In genomic region chr17:71830916-71831315, GRCh38 we compare ENCODE assay signal across 32 cellular contexts.
DNase-seq lines count a peak whose midpoint lies in the region; ATAC-seq, FAIRE-seq and TF ChIP-seq lines count a peak whose summit lies in the region.
"Had no signal": no experiment of that assay in that cellular context is flagged by ENCODE, and none has a peak within 500 bp of the region (broad histone marks: within the 10 kb centered on the region; RNA-seq: fewer than 3 reads in every experiment).

No MANE protein-coding gene starts in this region.

- ATAC-seq in Right ventricle myocardium inferior: no peak
- ATAC-seq in GM19351 (IDR thresholded peaks at IDR 0.05; ENCODE audit: unreplicated experiment): no peak
- ATAC-seq: left lung; naive thymus-derived CD4-positive, alpha-beta T cell; SK-N-SH treated with all-trans-retinoic acid at 6 μM for 48 hours; stimulated activated naive CD8-positive, alpha-beta T cell treated with anti-CD3 and anti-CD28 coated beads, Interleukin-15, amount 100 ng/mL, for 72 hours had no signal

- intact Hi-C loops in Right ventricle myocardium inferior (cut with DNase I): no loop called here

- H2BK12ac ChIP-seq in H1 (ENCODE audit: low read depth, low read length): peak overlapping the region; percentile 99; the same call in 1 of the 2 replicates

- H3K36me3 ChIP-seq in H1 (ENCODE audit: control insufficient read depth in 2 of 4, insufficient read depth in 4 of 4, low read length in 3 of 4) (no peaks in the 10 kb centered on the region), mesendoderm (ENCODE audit: control insufficient read depth, insufficient read depth, low read length) (no peaks in the 10 kb centered on the region)
- H3K36me3 ChIP-seq: adrenal gland, cardiac muscle cell, left lung, sigmoid colon, tibial artery had no signal

- no peaks in the 10 kb centered on the region for H3K9me3 ChIP-seq in H1 (ENCODE audit: insufficient read depth in 2 of 2, low read depth in 1 of 2, low read length in 1 of 2)
- H3K9me3 ChIP-seq: adrenal gland, left lung, sigmoid colon, tibial artery had no signal

- H3K36me3 Mint-ChIP-seq in type B pancreatic cell: no peaks in the 10 kb centered on the region
- H3K36me3 Mint-ChIP-seq: CD4-positive, alpha-beta memory T cell; naive thymus-derived CD4-positive, alpha-beta T cell had no signal

- H3K79me2 ChIP-seq in H1 (ENCODE audit: control insufficient read depth in 1 of 2, insufficient read depth in 2 of 2, low read length in 2 of 2) (no peaks in the 10 kb centered on the region), mesendoderm (ENCODE audit: control insufficient read depth, insufficient read depth, low read length) (no peaks in the 10 kb centered on the region)
- H3K79me2 ChIP-seq: parathyroid adenoma had no signal

- H4K8ac ChIP-seq in H1 (ENCODE audit: extremely low read depth, insufficient read depth, low read length) (no peak overlapping the region), mesendoderm (ENCODE audit: low read depth, low read length) (no peak overlapping the region)

- no peaks in the 10 kb centered on the region for H3K9me3 Mint-ChIP-seq in type B pancreatic cell

- H2BK15ac ChIP-seq in H1 (ENCODE audit: low read length) (no peak overlapping the region), mesendoderm (replicated peaks; ENCODE audit: low read depth) (no peak overlapping the region)

- peak; percentile 37 to 59 (median 54); a peak in 3 of 4 replicates for TF ChIP-seq CTCF in H1 (IDR thresholded peaks at IDR 0.05; ENCODE audit: control extremely low read depth in 1 of 3, insufficient read depth in 1 of 3, low read depth in 1 of 3, low read length in 3 of 3)
- peak; percentile 62 for TF ChIP-seq CTCF in type B pancreatic cell (conservative IDR thresholded peaks at IDR 0.05)

- H3K4me3 Mint-ChIP-seq in type B pancreatic cell: no peak overlapping the region
- H3K4me3 Mint-ChIP-seq: CD4-positive, alpha-beta memory T cell; immature natural killer cell; naive thymus-derived CD4-positive, alpha-beta T cell; stimulated activated naive CD8-positive, alpha-beta T cell treated with anti-CD3 and anti-CD28 coated beads, Interleukin-15, amount 100 ng/mL, for 72 hours had no signal

- no peak overlapping the region for H4K91ac ChIP-seq in H1 (replicated peaks; ENCODE audit: insufficient read length, low read length)

- FAIRE-seq in H1 (lab: Jason Lieb, UNC): no peak

- H3K23me2 ChIP-seq in H1 (ENCODE audit: low read depth, low read length): no peaks in the 10 kb centered on the region

- 42% methylated on average over 7 of the region's 7 CpGs; no CpG with 5 or more reads in 1 of the 2 experiments for WGBS in H1 (ENCODE audit: extremely low coverage in 1 of 2, insufficient coverage in 1 of 2, insufficient read length in 1 of 2, insufficient replicate concordance in 2 of 2, low coverage in 1 of 2, low lambda C conversion rate in 2 of 2, missing lambda C conversion rate in 1 of 2), 2 experiments
- no CpG with 5 or more reads among the region's 7 CpGs for WGBS in mesendoderm (ENCODE audit: extremely low coverage, insufficient coverage, low lambda C conversion rate)

- H3K79me1 ChIP-seq in H1 (ENCODE audit: low read depth, low read length): no peaks in the 10 kb centered on the region
- H3K79me1 ChIP-seq in mesendoderm (ENCODE audit: low read length): no peaks in the 10 kb centered on the region

- H3K4me1 Mint-ChIP-seq in type B pancreatic cell (ENCODE audit: unreplicated experiment): peaks cover 21% of the 10 kb centered on the region
- H3K4me1 Mint-ChIP-seq: CD4-positive, alpha-beta memory T cell; immature natural killer cell; naive thymus-derived CD4-positive, alpha-beta T cell; stimulated activated naive CD8-positive, alpha-beta T cell treated with anti-CD3 and anti-CD28 coated beads, Interleukin-15, amount 100 ng/mL, for 72 hours had no signal

- H3K4me3 ChIP-seq in H1 (ENCODE audit: extremely low read depth in 1 of 4, insufficient read depth in 2 of 4, low read depth in 3 of 4, low read length in 4 of 4) (no peak overlapping the region), mesendoderm (ENCODE audit: low read length) (no peak overlapping the region)
- H3K4me3 ChIP-seq: adrenal gland, cardiac muscle cell, left lung, sigmoid colon, tibial artery had no signal

- H3K14ac ChIP-seq in H1 (ENCODE audit: insufficient read length): no peak overlapping the region

- no peak overlapping the region for H3K27ac Mint-ChIP-seq in type B pancreatic cell
- H3K27ac Mint-ChIP-seq: CD4-positive, alpha-beta memory T cell; immature natural killer cell; naive thymus-derived CD4-positive, alpha-beta T cell; stimulated activated naive CD8-positive, alpha-beta T cell treated with anti-CD3 and anti-CD28 coated beads, Interleukin-15, amount 100 ng/mL, for 72 hours had no signal

- H2BK5ac ChIP-seq in H1 (ENCODE audit: low read depth, low read length) (peak overlapping the region; percentile 82; the same call in 1 of the 2 replicates), mesendoderm (ENCODE audit: low read length) (no peak overlapping the region)

- TF ChIP-seq EP300 in H1 (IDR thresholded peaks at IDR 0.05; ENCODE audit: borderline replicate concordance in 1 of 2, low read depth in 2 of 2, low read length in 2 of 2): no peak

- H3K23ac ChIP-seq in H1 (ENCODE audit: insufficient read length) (no peak overlapping the region), mesendoderm (ENCODE audit: low read length) (no peak overlapping the region)

- DNase-seq in NCI-H2227 (lab: John Stamatoyannopoulos, UW; ENCODE audit: unreplicated experiment): peak; percentile 44
- DNase-seq in NCI-H2227 treated with DMSO at 0.1 percent for 48 hours (lab: John Stamatoyannopoulos, UW): no peak
- DNase-seq in H1 (ENCODE audit: low read depth in 1 of 2, low spot score in 2 of 2): peak; percentile 25 to 60
- peak; percentile 64 for DNase-seq in mesendoderm
- DNase-seq in type B pancreatic cell (ENCODE audit: extremely low spot score, unreplicated experiment): no peak
- no peak for DNase-seq in Right ventricle myocardium inferior (ENCODE audit: missing footprints)
- DNase-seq in hippocampal formation (lab: John Stamatoyannopoulos, UW): no peak
- DNase-seq: 8988T; activated CD4-positive, alpha-beta T cell treated with anti-CD3 and anti-CD28 coated beads for 48 hours; activated naive CD4-positive, alpha-beta T cell treated with Interleukin-2 at 50 U/mL for 16 hours; activated T-cell treated with anti-CD3 and anti-CD28 coated beads, Interleukin-2, amount 50 U/mL, for 48 hours; adrenal gland; CD4-positive, alpha-beta memory T cell; dermis blood vessel endothelial cell; DMS 273 treated with DMSO at 0.1 percent for 48 hours; immature natural killer cell; left lung; naive thymus-derived CD4-positive, alpha-beta T cell; NCI-H146; NCI-H2171; NCI-H524 treated with DMSO at 0.1 percent for 48 hours; RPMI8226; sigmoid colon; stimulated activated CD4-positive, alpha-beta T cell treated with anti-CD3 and anti-CD28 coated beads, Interleukin-15, amount 100 ng/mL, for 24 hours; stimulated activated naive CD8-positive, alpha-beta T cell treated with anti-CD3 and anti-CD28 coated beads, Interleukin-15, amount 100 ng/mL, for 72 hours; T-helper 2 cell; tibial artery had no signal

- 0 out of 2 replicates have a peak overlapping the region, but pooled peaks have one; percentile 39 for H3K18ac ChIP-seq in H1 (ENCODE audit: extremely low read depth, low read length)
- no peak overlapping the region for H3K18ac ChIP-seq in mesendoderm (ENCODE audit: low read length)

- no peaks in the 10 kb centered on the region for H4K20me1 ChIP-seq in H1 (replicated peaks in 1 of 2; ENCODE audit: control insufficient read depth in 1 of 2, insufficient read depth in 2 of 2, low read length in 2 of 2)

- no peak for TF ChIP-seq POLR2A in H1 (IDR thresholded peaks at IDR 0.05; ENCODE audit: control extremely low read depth in 1 of 2, low read depth in 2 of 2, low read length in 2 of 2)

- H3K27me3 Mint-ChIP-seq in type B pancreatic cell: peaks cover 19% of the 10 kb centered on the region

- H3K27ac ChIP-seq in H1 (ENCODE audit: low read depth, low read length) (no peak overlapping the region), mesendoderm (ENCODE audit: low read depth, low read length) (no peak overlapping the region)
- H3K27ac ChIP-seq: adrenal gland, cardiac muscle cell, KMS-11, left lung, parathyroid adenoma, sigmoid colon, tibial artery had no signal

- H2AK5ac ChIP-seq in H1 (ENCODE audit: low read depth, low read length) (peak overlapping the region; percentile 97; the same call in 1 of the 2 replicates), mesendoderm (ENCODE audit: low read length) (no peak overlapping the region)

- H3K4me1 ChIP-seq in H1 (replicated peaks in 1 of 4; ENCODE audit: control insufficient read depth in 3 of 4, insufficient read depth in 4 of 4, low read length in 3 of 4) (peaks cover 6 to 17% (median 11%) of the 10 kb centered on the region in 4 experiments; a peak in 6 of 7 replicates), mesendoderm (ENCODE audit: control insufficient read depth, low read depth, low read length) (no peaks in the 10 kb centered on the region)
- H3K4me1 ChIP-seq: adrenal gland, left lung, parathyroid adenoma, tibial artery had no signal

- H3K27me3 ChIP-seq in H1 (replicated peaks in 1 of 4; ENCODE audit: control insufficient read depth in 3 of 4, extremely low read depth in 1 of 4, insufficient read depth in 3 of 4, low read length in 3 of 4): no peaks in the 10 kb centered on the region
- H3K27me3 ChIP-seq in mesendoderm (ENCODE audit: insufficient read depth, low read length, poor library complexity): no peaks in the 10 kb centered on the region

- no peak overlapping the region for H2BK20ac ChIP-seq in H1 (ENCODE audit: low read length)

- TF ChIP-seq RAD21 in H1 (IDR thresholded peaks at IDR 0.05 in 1 of 2, conservative IDR thresholded peaks at IDR 0.05 in 1 of 2; ENCODE audit: low read depth in 2 of 2, low read length in 2 of 2): peak; percentile 59 to 66

- CTCF ChIA-PET in H1 (lab: Charles Lee; ENCODE audit: partially characterized antibody): interaction anchor here (0.9 to 1.7 kb wide), 3 partner anchors 29 to 360 kb away, joined by 3 to 5 read pairs (median 4); no protein-coding TSS in a partner anchor

- H2AFZ ChIP-seq in H1 (ENCODE audit: low read length): no peak overlapping the region
- H2AFZ ChIP-seq: parathyroid adenoma had no signal

- H3K56ac ChIP-seq in H1 (replicated peaks; ENCODE audit: insufficient read length, low read depth, low read length): no peak overlapping the region
- H3K56ac ChIP-seq in mesendoderm (ENCODE audit: low read length): no peak overlapping the region

- H3K4me2 ChIP-seq in H1 (ENCODE audit: insufficient read depth in 1 of 2, low read depth in 2 of 2, low read length in 2 of 2) (peak overlapping the region in 1 of 2 experiments; percentile 47; a peak in 3 of 4 replicates), mesendoderm (ENCODE audit: low read length) (no peak overlapping the region)
- H3K4me2 ChIP-seq: KMS-11 had no signal

- POLR2A ChIA-PET in H1 (lab: Charles Lee; ENCODE audit: partially characterized antibody): no interaction called here

- H4K5ac ChIP-seq in H1 (ENCODE audit: insufficient read length, low read depth, low read length): no peak overlapping the region
- no peak overlapping the region for H4K5ac ChIP-seq in mesendoderm (ENCODE audit: low read length)

- H2BK120ac ChIP-seq in H1 (replicated peaks; ENCODE audit: low read depth, low read length) (no peak overlapping the region), mesendoderm (ENCODE audit: low read depth, low read length) (no peak overlapping the region)

- H3K4ac ChIP-seq in H1 (replicated peaks; ENCODE audit: insufficient read length, low read depth, low read length) (no peak overlapping the region), mesendoderm (ENCODE audit: low read depth, low read length) (no peak overlapping the region)

- H3K9ac ChIP-seq in H1 (replicated peaks in 1 of 4; ENCODE audit: extremely low read depth in 1 of 4, low read depth in 3 of 4, low read length in 3 of 4) (no peak overlapping the region), mesendoderm (ENCODE audit: low read length) (no peak overlapping the region)
- H3K9ac ChIP-seq: KMS-11, parathyroid adenoma had no signal

Comparison
In these comparisons a context has a peak if more than half of its experiments do, and no peak if none do; other contexts are left out.
1. DNase-seq: peak in NCI-H2227 (single experiment), H1 (2 of 2) and mesendoderm (single experiment); none in NCI-H2227 treated with DMSO at 0.1 percent for 48 hours (single experiment), type B pancreatic cell (single experiment), Right ventricle myocardium inferior (single experiment) and hippocampal formation (0 of 2).